29 cellular contexts compared by ENCODE assay signal in genomic region chr4:53635697-53636483, GRCh38. TPM values are rescaled to one million over a fixed set of nuclear protein-coding genes. Genes with fewer than 3 reads are reported as not detected.
"Had no signal": no experiment of that assay in that cellular context is flagged by ENCODE, and none has a peak within 500 bp of the region (broad histone marks: within the 10 kb centered on the region; RNA-seq: fewer than 3 reads in every experiment).

No MANE protein-coding gene starts in this region.

- DNase-seq: activated CD4-positive, alpha-beta memory T cell treated with anti-CD3 and anti-CD28 coated beads for 36 hours; activated CD4-positive, alpha-beta T cell treated with anti-CD3 and anti-CD28 coated beads, Interleukin-2, amount 10 ng/mL, durations not matched to agents 24 days and 14 days; activated CD4-positive, CD25-positive, alpha-beta regulatory T cell treated with anti-CD3 and anti-CD28 coated beads, Interleukin-2, amount 50 U/mL, for 72 hours; activated CD8-positive, alpha-beta memory T cell treated with anti-CD3 and anti-CD28 coated beads, Interleukin-2, amount 50 U/mL, for 4 hours; activated effector memory CD4-positive, alpha-beta T cell treated with anti-CD3 and anti-CD28 coated beads, Interleukin-2, amount 50 U/mL, for 16 hours; activated naive CD4-positive, alpha-beta T cell treated with anti-CD3 and anti-CD28 coated beads for 36 hours; activated naive CD8-positive, alpha-beta T cell treated with anti-CD3 and anti-CD28 coated beads for 36 hours; activated T-cell treated with anti-CD3 and anti-CD28 coated beads, Interleukin-2, amount 50 U/mL, for 1 hour; adrenal gland; aorta; cerebellar nuclear complex; cortex of kidney; effector memory CD8-positive, alpha-beta T cell; kidney glomerular epithelial cell; ovary; stimulated activated CD4-positive, alpha-beta T cell treated with anti-CD3 and anti-CD28 coated beads, Interleukin-1b, Interleukin-23, amount 100 ng/mL, for 48 hours; stimulated activated naive B cell treated with anti-CD40 and anti-IgM and Interleukin-4, amounts not matched to agents 10 μg/mL and 1 μg/mL and 100 μg/mL, for 72 hours; T-helper 9 cell; tibial artery; upper lobe of right lung had no signal

- H3K27me3 ChIP-seq: adrenal gland, cardiac muscle cell, ovary, suprapubic skin, tibial artery, upper lobe of right lung had no signal

- H3K4me2 ChIP-seq: smooth muscle cell had no signal

- ATAC-seq: effector memory CD8-positive, alpha-beta T cell; left lobe of liver; stimulated activated naive B cell treated with anti-CD40 and anti-IgM and Interleukin-4, amounts not matched to agents 10 μg/mL and 1 μg/mL and 100 μg/mL, for 72 hours; upper lobe of right lung had no signal

- H3K4me1 ChIP-seq: adrenal gland, suprapubic skin had no signal

- H3K9me3 ChIP-seq: adrenal gland, neutrophil, ovary, prostate gland, suprapubic skin, tibial artery, upper lobe of right lung had no signal

- H3K4me3 ChIP-seq: adrenal gland, cardiac muscle cell, lung, ovary, prostate gland, smooth muscle cell, suprapubic skin, tibial artery, upper lobe of right lung had no signal

- H3K36me3 ChIP-seq: adrenal gland, cardiac muscle cell, neutrophil, ovary, prostate gland, suprapubic skin, tibial artery, upper lobe of right lung had no signal

- H3K27ac ChIP-seq: adrenal gland, cardiac muscle cell, neutrophil, ovary, prostate gland, suprapubic skin, tibial artery, upper lobe of right lung had no signal

RNA-seq across cellular contexts. Expression of gene LNX1, which starts 44.6 kb away (rescaled TPM):
- total RNA-seq: activated CD4-positive, alpha-beta memory T cell treated with anti-CD3 and anti-CD28 coated beads for 36 hours; activated CD4-positive, alpha-beta T cell treated with anti-CD3 and anti-CD28 coated beads, Interleukin-2, amount 10 ng/mL, durations not matched to agents 24 days and 14 days; activated CD8-positive, alpha-beta memory T cell treated with anti-CD3 and anti-CD28 coated beads for 36 hours; activated naive CD8-positive, alpha-beta T cell treated with anti-CD3 and anti-CD28 coated beads for 36 hours; activated T-helper 1 cell treated with anti-CD3 and anti-CD28 coated beads, Interleukin-12 subunit alpha, Interleukin-12 subunit beta, Interleukin-2, Interleukin-4 antibody, amounts not matched to agents 30 ng/mL and 10 ng/mL and 1 ng/mL, durations not matched to agents 14 hours and 24 hours and 36 hours had no signal
